Comparison of ENCODE assay signal across 1 cellular context in genomic region chr6:75602164-75602896, GRCh38.
TF ChIP-seq lines count a peak whose summit lies in the region.

No MANE protein-coding gene starts in this region.

TF ChIP-seq in K562, 482 proteins besides CTCF, POLR2A, EP300 and RAD21 (continued from another document and continues in another):
- TF ChIP-seq ZFPM2 (CRISPR knock-in tag; IDR thresholded peaks at IDR 0.05), result no peak
- TF ChIP-seq ZNF431 (CRISPR knock-in tag; IDR thresholded peaks at IDR 0.05), result no peak
- TF ChIP-seq FOXA3 (CRISPR knock-in tag; conservative IDR thresholded peaks at IDR 0.05 in 1 of 2, IDR thresholded peaks at IDR 0.05 in 1 of 2), result no peak
- peak; percentile 56; the same call in 1 of the 2 replicates for TF ChIP-seq ERF (CRISPR knock-in tag; IDR thresholded peaks at IDR 0.05)
- TF ChIP-seq PCBP1 (IDR thresholded peaks at IDR 0.05; ENCODE audit: low read depth, low read length, poor library complexity, severe bottlenecking), result no peak
- TF ChIP-seq, protein P1, sequence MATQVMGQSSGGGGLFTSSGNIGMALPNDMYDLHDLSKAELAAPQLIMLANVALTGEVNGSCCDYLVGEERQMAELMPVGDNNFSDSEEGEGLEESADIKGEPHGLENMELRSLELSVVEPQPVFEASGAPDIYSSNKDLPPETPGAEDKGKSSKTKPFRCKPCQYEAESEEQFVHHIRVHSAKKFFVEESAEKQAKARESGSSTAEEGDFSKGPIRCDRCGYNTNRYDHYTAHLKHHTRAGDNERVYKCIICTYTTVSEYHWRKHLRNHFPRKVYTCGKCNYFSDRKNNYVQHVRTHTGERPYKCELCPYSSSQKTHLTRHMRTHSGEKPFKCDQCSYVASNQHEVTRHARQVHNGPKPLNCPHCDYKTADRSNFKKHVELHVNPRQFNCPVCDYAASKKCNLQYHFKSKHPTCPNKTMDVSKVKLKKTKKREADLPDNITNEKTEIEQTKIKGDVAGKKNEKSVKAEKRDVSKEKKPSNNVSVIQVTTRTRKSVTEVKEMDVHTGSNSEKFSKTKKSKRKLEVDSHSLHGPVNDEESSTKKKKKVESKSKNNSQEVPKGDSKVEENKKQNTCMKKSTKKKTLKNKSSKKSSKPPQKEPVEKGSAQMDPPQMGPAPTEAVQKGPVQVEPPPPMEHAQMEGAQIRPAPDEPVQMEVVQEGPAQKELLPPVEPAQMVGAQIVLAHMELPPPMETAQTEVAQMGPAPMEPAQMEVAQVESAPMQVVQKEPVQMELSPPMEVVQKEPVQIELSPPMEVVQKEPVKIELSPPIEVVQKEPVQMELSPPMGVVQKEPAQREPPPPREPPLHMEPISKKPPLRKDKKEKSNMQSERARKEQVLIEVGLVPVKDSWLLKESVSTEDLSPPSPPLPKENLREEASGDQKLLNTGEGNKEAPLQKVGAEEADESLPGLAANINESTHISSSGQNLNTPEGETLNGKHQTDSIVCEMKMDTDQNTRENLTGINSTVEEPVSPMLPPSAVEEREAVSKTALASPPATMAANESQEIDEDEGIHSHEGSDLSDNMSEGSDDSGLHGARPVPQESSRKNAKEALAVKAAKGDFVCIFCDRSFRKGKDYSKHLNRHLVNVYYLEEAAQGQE (CRISPR knock-in tag; IDR thresholded peaks at IDR 0.05; ENCODE audit: low read depth), result no peak
- TF ChIP-seq ZNF583 (CRISPR knock-in tag; IDR thresholded peaks at IDR 0.05), result 0 out of 2 replicates have a peak, but pooled peaks have one; percentile 48
- no peak for TF ChIP-seq ZNF212 (CRISPR knock-in tag; IDR thresholded peaks at IDR 0.05)
- TF ChIP-seq, protein P2, sequence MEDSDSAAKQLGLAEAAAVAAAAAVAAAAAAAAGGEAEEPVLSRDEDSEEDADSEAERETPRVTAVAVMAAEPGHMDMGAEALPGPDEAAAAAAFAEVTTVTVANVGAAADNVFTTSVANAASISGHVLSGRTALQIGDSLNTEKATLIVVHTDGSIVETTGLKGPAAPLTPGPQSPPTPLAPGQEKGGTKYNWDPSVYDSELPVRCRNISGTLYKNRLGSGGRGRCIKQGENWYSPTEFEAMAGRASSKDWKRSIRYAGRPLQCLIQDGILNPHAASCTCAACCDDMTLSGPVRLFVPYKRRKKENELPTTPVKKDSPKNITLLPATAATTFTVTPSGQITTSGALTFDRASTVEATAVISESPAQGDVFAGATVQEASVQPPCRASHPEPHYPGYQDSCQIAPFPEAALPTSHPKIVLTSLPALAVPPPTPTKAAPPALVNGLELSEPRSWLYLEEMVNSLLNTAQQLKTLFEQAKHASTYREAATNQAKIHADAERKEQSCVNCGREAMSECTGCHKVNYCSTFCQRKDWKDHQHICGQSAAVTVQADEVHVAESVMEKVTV (CRISPR knock-in tag; IDR thresholded peaks at IDR 0.05), result no peak
- no peak for TF ChIP-seq ARID2 (IDR thresholded peaks at IDR 0.05)
- TF ChIP-seq, protein P3, sequence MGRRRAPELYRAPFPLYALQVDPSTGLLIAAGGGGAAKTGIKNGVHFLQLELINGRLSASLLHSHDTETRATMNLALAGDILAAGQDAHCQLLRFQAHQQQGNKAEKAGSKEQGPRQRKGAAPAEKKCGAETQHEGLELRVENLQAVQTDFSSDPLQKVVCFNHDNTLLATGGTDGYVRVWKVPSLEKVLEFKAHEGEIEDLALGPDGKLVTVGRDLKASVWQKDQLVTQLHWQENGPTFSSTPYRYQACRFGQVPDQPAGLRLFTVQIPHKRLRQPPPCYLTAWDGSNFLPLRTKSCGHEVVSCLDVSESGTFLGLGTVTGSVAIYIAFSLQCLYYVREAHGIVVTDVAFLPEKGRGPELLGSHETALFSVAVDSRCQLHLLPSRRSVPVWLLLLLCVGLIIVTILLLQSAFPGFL (CRISPR knock-in tag; IDR thresholded peaks at IDR 0.05), result no peak
- TF ChIP-seq, protein P4, sequence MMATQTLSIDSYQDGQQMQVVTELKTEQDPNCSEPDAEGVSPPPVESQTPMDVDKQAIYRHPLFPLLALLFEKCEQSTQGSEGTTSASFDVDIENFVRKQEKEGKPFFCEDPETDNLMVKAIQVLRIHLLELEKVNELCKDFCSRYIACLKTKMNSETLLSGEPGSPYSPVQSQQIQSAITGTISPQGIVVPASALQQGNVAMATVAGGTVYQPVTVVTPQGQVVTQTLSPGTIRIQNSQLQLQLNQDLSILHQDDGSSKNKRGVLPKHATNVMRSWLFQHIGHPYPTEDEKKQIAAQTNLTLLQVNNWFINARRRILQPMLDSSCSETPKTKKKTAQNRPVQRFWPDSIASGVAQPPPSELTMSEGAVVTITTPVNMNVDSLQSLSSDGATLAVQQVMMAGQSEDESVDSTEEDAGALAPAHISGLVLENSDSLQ (IDR thresholded peaks at IDR 0.05), result no peak
- peak; percentile 28; the same call in 1 of the 2 replicates for TF ChIP-seq ETV5 (CRISPR knock-in tag; IDR thresholded peaks at IDR 0.05; ENCODE audit: low read depth)
- no peak for TF ChIP-seq KDM1A (IDR thresholded peaks at IDR 0.05)
- peak; percentile 70; the same call in 1 of the 2 replicates for TF ChIP-seq EP400 (IDR thresholded peaks at IDR 0.05)
- TF ChIP-seq RHOXF2B (CRISPR knock-in tag; conservative IDR thresholded peaks at IDR 0.05), result no peak
- TF ChIP-seq IFI16 (CRISPR knock-in tag; IDR thresholded peaks at IDR 0.05), result no peak
- no peak for TF ChIP-seq NRF1 (conservative IDR thresholded peaks at IDR 0.05 in 1 of 2, IDR thresholded peaks at IDR 0.05 in 1 of 2)
- TF ChIP-seq YY1 (IDR thresholded peaks at IDR 0.05; ENCODE audit: borderline replicate concordance in 1 of 3, control insufficient read depth in 1 of 3, extremely low read depth in 1 of 3, insufficient read depth in 3 of 3, insufficient read length in 1 of 3, insufficient replicate concordance in 2 of 3, low read depth in 1 of 3, low read length in 2 of 3), result peak; percentile 66 to 91 (median 76)
- TF ChIP-seq KLF1 (tag; IDR thresholded peaks at IDR 0.05), result no peak
- TF ChIP-seq ZNF778 (CRISPR knock-in tag; IDR thresholded peaks at IDR 0.05), result no peak
- no peak for TF ChIP-seq MEF2D (tag; conservative IDR thresholded peaks at IDR 0.05; ENCODE audit: low read depth)
- no peak for TF ChIP-seq FOXK1 (CRISPR knock-in tag; IDR thresholded peaks at IDR 0.05; ENCODE audit: borderline replicate concordance)
- TF ChIP-seq NFE2L1 (tag; IDR thresholded peaks at IDR 0.05; ENCODE audit: borderline replicate concordance, low read depth), result no peak
- no peak for TF ChIP-seq BMI1 (IDR thresholded peaks at IDR 0.05; ENCODE audit: low read length)
- TF ChIP-seq ZNF239 (CRISPR knock-in tag; IDR thresholded peaks at IDR 0.05), result no peak
- TF ChIP-seq, protein P5, sequence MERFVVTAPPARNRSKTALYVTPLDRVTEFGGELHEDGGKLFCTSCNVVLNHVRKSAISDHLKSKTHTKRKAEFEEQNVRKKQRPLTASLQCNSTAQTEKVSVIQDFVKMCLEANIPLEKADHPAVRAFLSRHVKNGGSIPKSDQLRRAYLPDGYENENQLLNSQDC (CRISPR knock-in tag; IDR thresholded peaks at IDR 0.05), result no peak
- no peak for TF ChIP-seq ZNF282 (CRISPR knock-in tag; IDR thresholded peaks at IDR 0.05)
- TF ChIP-seq ZNF384 (IDR thresholded peaks at IDR 0.05; ENCODE audit: low read depth, low read length), result no peak
- TF ChIP-seq PHF8 (IDR thresholded peaks at IDR 0.05; ENCODE audit: borderline replicate concordance, low read length), result peak; percentile 61; the same call in 1 of the 2 replicates
- no peak; the same call in 1 of the 2 replicates for TF ChIP-seq ZNF253 (CRISPR knock-in tag; conservative IDR thresholded peaks at IDR 0.05)
- no peak for TF ChIP-seq NFIC (IDR thresholded peaks at IDR 0.05)
- no peak for TF ChIP-seq CBX3 (IDR thresholded peaks at IDR 0.05; ENCODE audit: borderline replicate concordance in 1 of 2, low read length in 2 of 2)
- no peak for TF ChIP-seq RBM34 (IDR thresholded peaks at IDR 0.05; ENCODE audit: borderline replicate concordance, insufficient read depth, low read length)
- TF ChIP-seq, protein P6, sequence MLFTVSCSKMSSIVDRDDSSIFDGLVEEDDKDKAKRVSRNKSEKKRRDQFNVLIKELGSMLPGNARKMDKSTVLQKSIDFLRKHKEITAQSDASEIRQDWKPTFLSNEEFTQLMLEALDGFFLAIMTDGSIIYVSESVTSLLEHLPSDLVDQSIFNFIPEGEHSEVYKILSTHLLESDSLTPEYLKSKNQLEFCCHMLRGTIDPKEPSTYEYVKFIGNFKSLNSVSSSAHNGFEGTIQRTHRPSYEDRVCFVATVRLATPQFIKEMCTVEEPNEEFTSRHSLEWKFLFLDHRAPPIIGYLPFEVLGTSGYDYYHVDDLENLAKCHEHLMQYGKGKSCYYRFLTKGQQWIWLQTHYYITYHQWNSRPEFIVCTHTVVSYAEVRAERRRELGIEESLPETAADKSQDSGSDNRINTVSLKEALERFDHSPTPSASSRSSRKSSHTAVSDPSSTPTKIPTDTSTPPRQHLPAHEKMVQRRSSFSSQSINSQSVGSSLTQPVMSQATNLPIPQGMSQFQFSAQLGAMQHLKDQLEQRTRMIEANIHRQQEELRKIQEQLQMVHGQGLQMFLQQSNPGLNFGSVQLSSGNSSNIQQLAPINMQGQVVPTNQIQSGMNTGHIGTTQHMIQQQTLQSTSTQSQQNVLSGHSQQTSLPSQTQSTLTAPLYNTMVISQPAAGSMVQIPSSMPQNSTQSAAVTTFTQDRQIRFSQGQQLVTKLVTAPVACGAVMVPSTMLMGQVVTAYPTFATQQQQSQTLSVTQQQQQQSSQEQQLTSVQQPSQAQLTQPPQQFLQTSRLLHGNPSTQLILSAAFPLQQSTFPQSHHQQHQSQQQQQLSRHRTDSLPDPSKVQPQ (CRISPR knock-in tag; IDR thresholded peaks at IDR 0.05; ENCODE audit: borderline replicate concordance), result no peak
- TF ChIP-seq DIDO1 (tag; IDR thresholded peaks at IDR 0.05; ENCODE audit: low read depth), result 0 out of 2 replicates have a peak, but pooled peaks have one; percentile 33
- TF ChIP-seq, protein P7, sequence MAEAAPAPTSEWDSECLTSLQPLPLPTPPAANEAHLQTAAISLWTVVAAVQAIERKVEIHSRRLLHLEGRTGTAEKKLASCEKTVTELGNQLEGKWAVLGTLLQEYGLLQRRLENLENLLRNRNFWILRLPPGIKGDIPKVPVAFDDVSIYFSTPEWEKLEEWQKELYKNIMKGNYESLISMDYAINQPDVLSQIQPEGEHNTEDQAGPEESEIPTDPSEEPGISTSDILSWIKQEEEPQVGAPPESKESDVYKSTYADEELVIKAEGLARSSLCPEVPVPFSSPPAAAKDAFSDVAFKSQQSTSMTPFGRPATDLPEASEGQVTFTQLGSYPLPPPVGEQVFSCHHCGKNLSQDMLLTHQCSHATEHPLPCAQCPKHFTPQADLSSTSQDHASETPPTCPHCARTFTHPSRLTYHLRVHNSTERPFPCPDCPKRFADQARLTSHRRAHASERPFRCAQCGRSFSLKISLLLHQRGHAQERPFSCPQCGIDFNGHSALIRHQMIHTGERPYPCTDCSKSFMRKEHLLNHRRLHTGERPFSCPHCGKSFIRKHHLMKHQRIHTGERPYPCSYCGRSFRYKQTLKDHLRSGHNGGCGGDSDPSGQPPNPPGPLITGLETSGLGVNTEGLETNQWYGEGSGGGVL (CRISPR knock-in tag; IDR thresholded peaks at IDR 0.05), result no peak
- TF ChIP-seq NR3C1 (CRISPR knock-in tag; IDR thresholded peaks at IDR 0.05), result peak; percentile 86
- TF ChIP-seq KDM2B (CRISPR knock-in tag; IDR thresholded peaks at IDR 0.05), result no peak
- no peak for TF ChIP-seq ATF1 (CRISPR knock-in tag; IDR thresholded peaks at IDR 0.05)
- 0 out of 2 replicates have a peak, but pooled peaks have one; percentile 31 for TF ChIP-seq ATF1 (tag; IDR thresholded peaks at IDR 0.05)
- TF ChIP-seq ZNF644 (tag; IDR thresholded peaks at IDR 0.05; ENCODE audit: low read depth), result no peak
- no peak for TF ChIP-seq ZEB2 (IDR thresholded peaks at IDR 0.05)
- TF ChIP-seq ELF4 (CRISPR knock-in tag; IDR thresholded peaks at IDR 0.05), result no peak
- TF ChIP-seq, protein P8, sequence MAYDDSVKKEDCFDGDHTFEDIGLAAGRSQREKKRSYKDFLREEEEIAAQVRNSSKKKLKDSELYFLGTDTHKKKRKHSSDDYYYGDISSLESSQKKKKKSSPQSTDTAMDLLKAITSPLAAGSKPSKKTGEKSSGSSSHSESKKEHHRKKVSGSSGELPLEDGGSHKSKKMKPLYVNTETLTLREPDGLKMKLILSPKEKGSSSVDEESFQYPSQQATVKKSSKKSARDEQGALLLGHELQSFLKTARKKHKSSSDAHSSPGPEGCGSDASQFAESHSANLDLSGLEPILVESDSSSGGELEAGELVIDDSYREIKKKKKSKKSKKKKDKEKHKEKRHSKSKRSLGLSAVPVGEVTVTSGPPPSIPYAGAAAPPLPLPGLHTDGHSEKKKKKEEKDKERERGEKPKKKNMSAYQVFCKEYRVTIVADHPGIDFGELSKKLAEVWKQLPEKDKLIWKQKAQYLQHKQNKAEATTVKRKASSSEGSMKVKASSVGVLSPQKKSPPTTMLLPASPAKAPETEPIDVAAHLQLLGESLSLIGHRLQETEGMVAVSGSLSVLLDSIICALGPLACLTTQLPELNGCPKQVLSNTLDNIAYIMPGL (CRISPR knock-in tag; IDR thresholded peaks at IDR 0.05), result peak; percentile 34; the same call in 1 of the 2 replicates
- peak; percentile 58; the same call in 1 of the 2 replicates for TF ChIP-seq ZBTB17 (CRISPR knock-in tag; IDR thresholded peaks at IDR 0.05)
- TF ChIP-seq SMAD3 (CRISPR knock-in tag; conservative IDR thresholded peaks at IDR 0.05), result 0 out of 2 replicates have a peak, but pooled peaks have one; percentile 10
- TF ChIP-seq TBL1XR1 (IDR thresholded peaks at IDR 0.05; ENCODE audit: low read length in 2 of 2), result no peak
- TF ChIP-seq, protein P9, sequence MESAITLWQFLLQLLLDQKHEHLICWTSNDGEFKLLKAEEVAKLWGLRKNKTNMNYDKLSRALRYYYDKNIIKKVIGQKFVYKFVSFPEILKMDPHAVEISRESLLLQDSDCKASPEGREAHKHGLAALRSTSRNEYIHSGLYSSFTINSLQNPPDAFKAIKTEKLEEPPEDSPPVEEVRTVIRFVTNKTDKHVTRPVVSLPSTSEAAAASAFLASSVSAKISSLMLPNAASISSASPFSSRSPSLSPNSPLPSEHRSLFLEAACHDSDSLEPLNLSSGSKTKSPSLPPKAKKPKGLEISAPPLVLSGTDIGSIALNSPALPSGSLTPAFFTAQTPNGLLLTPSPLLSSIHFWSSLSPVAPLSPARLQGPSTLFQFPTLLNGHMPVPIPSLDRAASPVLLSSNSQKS (CRISPR knock-in tag; IDR thresholded peaks at IDR 0.05), result no peak
- TF ChIP-seq KDM4B (IDR thresholded peaks at IDR 0.05; ENCODE audit: borderline replicate concordance in 2 of 2, low read depth in 1 of 2), result no peak; a peak in 1 of 4 replicates
- no peak for TF ChIP-seq CEBPB (tag; IDR thresholded peaks at IDR 0.05)
- TF ChIP-seq E2F4 (CRISPR knock-in tag; IDR thresholded peaks at IDR 0.05; ENCODE audit: low read depth), result no peak
- no peak for TF ChIP-seq ZNF589 (CRISPR knock-in tag; IDR thresholded peaks at IDR 0.05; ENCODE audit: low read depth)
- no peak for TF ChIP-seq GATAD2A (IDR thresholded peaks at IDR 0.05)
- no peak; the same call in none of the 2 replicates for TF ChIP-seq CBX1 (IDR thresholded peaks at IDR 0.05; ENCODE audit: low read depth)
- 0 out of 2 replicates have a peak, but pooled peaks have one; percentile 7 for TF ChIP-seq TOE1 (IDR thresholded peaks at IDR 0.05; ENCODE audit: borderline replicate concordance)
- no peak for TF ChIP-seq TOE1 (CRISPR knock-in tag; IDR thresholded peaks at IDR 0.05; ENCODE audit: borderline replicate concordance, low read depth)
- no peak for TF ChIP-seq LARP7 (IDR thresholded peaks at IDR 0.05)
